In genomic region chr3:154851644-154852043, GRCh38 we compare ENCODE assay signal across 22 cellular contexts.
"Had no signal": no experiment of that assay in that cellular context is flagged by ENCODE, and none has a peak within 500 bp of the region (broad histone marks: within the 10 kb centered on the region; RNA-seq: fewer than 3 reads in every experiment).

No MANE protein-coding gene starts in this region.

- DNase-seq: cortex of kidney; effector memory CD8-positive, alpha-beta T cell; erythroblast; esophagus squamous epithelium; hypothalamus; immature natural killer cell; mesendoderm; naive thymus-derived CD8-positive, alpha-beta T cell; nephron progenitor cell; nucleus accumbens; stimulated activated CD4-positive, alpha-beta T cell treated with anti-CD3 and anti-CD28 coated beads, Interleukin-2, amount 100 ng/mL, for 24 hours; stimulated activated CD4-positive, alpha-beta T cell treated with anti-CD3 and anti-CD28 coated beads, Interleukin-4, amount 100 ng/mL, for 24 hours; stimulated activated naive CD8-positive, alpha-beta T cell treated with anti-CD3 and anti-CD28 coated beads, Interleukin-15, Interleukin-2, amounts not matched to agents 100 U/mL and 50 U/mL, for 24 hours; transverse colon; upper lobe of right lung; uterus had no signal

- H3K4me3 ChIP-seq: esophagus squamous epithelium, prostate gland, right atrium auricular region, suprapubic skin, transverse colon, upper lobe of right lung, uterus had no signal

- H3K27me3 ChIP-seq: esophagus squamous epithelium, right atrium auricular region, suprapubic skin, transverse colon, upper lobe of right lung, uterus had no signal

- H3K36me3 ChIP-seq: esophagus squamous epithelium, prostate gland, right atrium auricular region, suprapubic skin, transverse colon, upper lobe of right lung, uterus had no signal

- H3K9me3 ChIP-seq: esophagus squamous epithelium, prostate gland, right atrium auricular region, suprapubic skin, transverse colon, upper lobe of right lung, uterus had no signal

- H3K27ac ChIP-seq: esophagus squamous epithelium, prostate gland, right atrium auricular region, suprapubic skin, transverse colon, upper lobe of right lung, uterus had no signal

- ATAC-seq: effector memory CD8-positive, alpha-beta T cell; left lobe of liver; naive thymus-derived CD8-positive, alpha-beta T cell; sciatic nerve; stimulated activated effector memory CD8-positive, alpha-beta T cell treated with anti-CD3 and anti-CD28 coated beads, Interleukin-12 subunit alpha, Interleukin-12 subunit beta, amount 100 ng/mL, for 72 hours; stimulated activated naive CD8-positive, alpha-beta T cell treated with anti-CD3 and anti-CD28 coated beads, Interleukin-15, Interleukin-2, amounts not matched to agents 100 U/mL and 50 U/mL, for 24 hours; upper lobe of right lung had no signal

- H3K4me1 ChIP-seq: esophagus squamous epithelium, prostate gland, right atrium auricular region, suprapubic skin, upper lobe of right lung, uterus had no signal
